In genomic region chr16:29995911-29996772, GRCh38 we compare ENCODE assay signal across 1 cellular context.
A peak's percentile ranks its signal among the peaks of the same experiment; 100 is the strongest.
TF ChIP-seq lines count a peak whose summit lies in the region.

TSS of gene INO80E (plus strand) at chr16:29996241. CDS start at chr16:29996311, 70 bp downstream.

TF ChIP-seq in K562, 482 proteins besides CTCF, POLR2A, EP300 and RAD21 (continued from another document and continues in another):
- TF ChIP-seq HOMEZ (CRISPR knock-in tag; IDR thresholded peaks at IDR 0.05): no peak
- TF ChIP-seq ZBTB5 (IDR thresholded peaks at IDR 0.05): no peak
- no peak for TF ChIP-seq PHB2 (IDR thresholded peaks at IDR 0.05; ENCODE audit: low read depth)
- TF ChIP-seq KLF16 (IDR thresholded peaks at IDR 0.05): no peak
- TF ChIP-seq TAF15 (IDR thresholded peaks at IDR 0.05; ENCODE audit: low read depth, low read length): no peak
- no peak for TF ChIP-seq SOX6 (IDR thresholded peaks at IDR 0.05)
- no peak for TF ChIP-seq PBX2 (CRISPR knock-in tag; IDR thresholded peaks at IDR 0.05; ENCODE audit: low read depth)
- no peak for TF ChIP-seq PBX2 (tag; conservative IDR thresholded peaks at IDR 0.05; ENCODE audit: low read depth)
- TF ChIP-seq CREB5 (CRISPR knock-in tag; IDR thresholded peaks at IDR 0.05): no peak
- peak; percentile 76 for TF ChIP-seq TAF7 (tag; IDR thresholded peaks at IDR 0.05)
- TF ChIP-seq RCOR1 (IDR thresholded peaks at IDR 0.05; ENCODE audit: borderline replicate concordance in 1 of 2, low read depth in 2 of 2, low read length in 2 of 2): 0 out of 4 replicates have a peak, but pooled peaks of 1 of the 2 experiments have one; percentile 42
- no peak for TF ChIP-seq BRCA1 (IDR thresholded peaks at IDR 0.05)
- no peak for TF ChIP-seq BRCA1 (CRISPR knock-in tag; IDR thresholded peaks at IDR 0.05)
- 0 out of 2 replicates have a peak, but pooled peaks have one; percentile 4 for TF ChIP-seq NFIC (IDR thresholded peaks at IDR 0.05)
- no peak for TF ChIP-seq CGGBP1 (CRISPR knock-in tag; IDR thresholded peaks at IDR 0.05)
- no peak for TF ChIP-seq MITF (IDR thresholded peaks at IDR 0.05)
- TF ChIP-seq CXXC5 (CRISPR knock-in tag; IDR thresholded peaks at IDR 0.05): peak; percentile 93
- no peak for TF ChIP-seq BDP1 (IDR thresholded peaks at IDR 0.05; ENCODE audit: insufficient read depth, insufficient read length)
- no peak for TF ChIP-seq MAX (CRISPR knock-in tag; IDR thresholded peaks at IDR 0.05)
- no peak for TF ChIP-seq ATF4 (CRISPR knock-in tag; IDR thresholded peaks at IDR 0.05)
- peak; percentile 96 for TF ChIP-seq ETV5 (CRISPR knock-in tag; IDR thresholded peaks at IDR 0.05; ENCODE audit: low read depth)
- no peak for TF ChIP-seq BCLAF1 (IDR thresholded peaks at IDR 0.05; ENCODE audit: borderline replicate concordance in 1 of 2, control insufficient read depth in 1 of 2, low read depth in 2 of 2, low read length in 1 of 2)
- TF ChIP-seq PML (IDR thresholded peaks at IDR 0.05; ENCODE audit: low read length): peak; percentile 66
- TF ChIP-seq POLR2G (IDR thresholded peaks at IDR 0.05; ENCODE audit: low read depth, low read length): peak; percentile 87
- no peak for TF ChIP-seq ZNF324 (CRISPR knock-in tag; IDR thresholded peaks at IDR 0.05)
- no peak for TF ChIP-seq TCF7 (IDR thresholded peaks at IDR 0.05; ENCODE audit: borderline replicate concordance)
- TF ChIP-seq SP1 (CRISPR knock-in tag; IDR thresholded peaks at IDR 0.05): peak; percentile 89
- no peak for TF ChIP-seq ZNF316 (IDR thresholded peaks at IDR 0.05)
- peak; percentile 63; the same call in 1 of the 2 replicates for TF ChIP-seq NR2C1 (IDR thresholded peaks at IDR 0.05)
- peak; percentile 87 for TF ChIP-seq NR2C1 (tag; IDR thresholded peaks at IDR 0.05)
- no peak for TF ChIP-seq SREBF2 (CRISPR knock-in tag; IDR thresholded peaks at IDR 0.05)
- no peak for TF ChIP-seq MTA2 (IDR thresholded peaks at IDR 0.05; ENCODE audit: low read depth)
- no peak for TF ChIP-seq NUFIP1 (IDR thresholded peaks at IDR 0.05; ENCODE audit: partially characterized antibody)
- TF ChIP-seq TCF15 (CRISPR knock-in tag; IDR thresholded peaks at IDR 0.05): 0 out of 2 replicates have a peak, but pooled peaks have one; percentile 1
- TF ChIP-seq DLX4 (CRISPR knock-in tag; IDR thresholded peaks at IDR 0.05): no peak
- no peak for TF ChIP-seq THAP7 (CRISPR knock-in tag; IDR thresholded peaks at IDR 0.05)
- TF ChIP-seq ZNF277 (CRISPR knock-in tag; IDR thresholded peaks at IDR 0.05; ENCODE audit: borderline replicate concordance): no peak
- no peak for TF ChIP-seq BRF2 (IDR thresholded peaks at IDR 0.05; ENCODE audit: borderline replicate concordance, insufficient read depth, insufficient read length)
- TF ChIP-seq VEZF1 (CRISPR knock-in tag; IDR thresholded peaks at IDR 0.05): peak; percentile 56
